10 cellular contexts compared by ENCODE assay signal in genomic region chr4:70714488-70714887, GRCh38. TPM values are rescaled to one million over a fixed set of nuclear protein-coding genes. Genes with fewer than 3 reads are reported as not detected.
DNase-seq lines count a peak whose midpoint lies in the region; ATAC-seq and TF ChIP-seq lines count a peak whose summit lies in the region.
"Had no signal": no experiment of that assay in that cellular context is flagged by ENCODE, and none has a peak within 500 bp of the region (broad histone marks: within the 10 kb centered on the region; RNA-seq: fewer than 3 reads in every experiment).

No MANE protein-coding gene starts in this region.

- H3K9me2 ChIP-seq in Loucy (replicated peaks; ENCODE audit: low read depth, low read length) = no peaks in the 10 kb centered on the region

- H3K9me3 Mint-ChIP-seq in type B pancreatic cell = no peaks in the 10 kb centered on the region
- no peaks in the 10 kb centered on the region for H3K9me3 Mint-ChIP-seq in T-helper 2 cell treated with Interferon-gamma antibody and Interleukin-4, amounts not matched to agents 5 μg/mL and 100 μg/mL, for 36 hours

- ATAC-seq in GM19372 (IDR thresholded peaks at IDR 0.05; ENCODE audit: low read depth, unreplicated experiment) = peak; percentile 53
- peak; percentile 56 for ATAC-seq in HG02870 (IDR thresholded peaks at IDR 0.05; ENCODE audit: unreplicated experiment)

- H3K4me3 Mint-ChIP-seq in type B pancreatic cell = no peak overlapping the region
- H3K4me3 Mint-ChIP-seq in T-helper 2 cell treated with Interferon-gamma antibody and Interleukin-4, amounts not matched to agents 5 μg/mL and 100 μg/mL, for 36 hours = no peak overlapping the region

- DNase-seq in type B pancreatic cell (ENCODE audit: extremely low spot score, unreplicated experiment) (no peak), HuH-7.5 (ENCODE audit: low spot score) (no peak), HCEC 1CT (no peak)
- no peak for DNase-seq in T-helper 2 cell treated with Interferon-gamma antibody and Interleukin-4, amounts not matched to agents 5 μg/mL and 100 μg/mL, for 36 hours (ENCODE audit: low spot score)
- DNase-seq: NCI-H345, nucleus accumbens, T-helper 2 cell had no signal

- H3K79me2 ChIP-seq in Loucy (ENCODE audit: insufficient read depth, low read length) = peaks cover 86% of the 10 kb centered on the region

- no peak overlapping the region for H3K9ac ChIP-seq in Loucy (ENCODE audit: low read depth, low read length, poor library complexity, severe bottlenecking)

- no peaks in the 10 kb centered on the region for H3K27me3 Mint-ChIP-seq in type B pancreatic cell
- H3K27me3 Mint-ChIP-seq in T-helper 2 cell treated with Interferon-gamma antibody and Interleukin-4, amounts not matched to agents 5 μg/mL and 100 μg/mL, for 36 hours (ENCODE audit: low read depth) = no peaks in the 10 kb centered on the region

- H3K27ac Mint-ChIP-seq in type B pancreatic cell = peak overlapping the region; percentile 3
- H3K27ac Mint-ChIP-seq in T-helper 2 cell treated with Interferon-gamma antibody and Interleukin-4, amounts not matched to agents 5 μg/mL and 100 μg/mL, for 36 hours = no peak overlapping the region

- no peaks in the 10 kb centered on the region for H3K9me3 ChIP-seq in Loucy (ENCODE audit: insufficient read depth, low read depth, low read length)

- peaks cover 10% of the 10 kb centered on the region for H4K20me1 ChIP-seq in Loucy (ENCODE audit: insufficient read depth, low read length, poor library complexity, severe bottlenecking)

- peaks cover 9% of the 10 kb centered on the region for H3K36me3 Mint-ChIP-seq in type B pancreatic cell
- H3K36me3 Mint-ChIP-seq in T-helper 2 cell treated with Interferon-gamma antibody and Interleukin-4, amounts not matched to agents 5 μg/mL and 100 μg/mL, for 36 hours (ENCODE audit: low read depth) = no peaks in the 10 kb centered on the region

- peaks cover 40% of the 10 kb centered on the region for H3K4me1 ChIP-seq in Loucy (ENCODE audit: insufficient read depth, low read length, poor library complexity, severe bottlenecking)

- no peaks in the 10 kb centered on the region for H3K27me3 ChIP-seq in Loucy (ENCODE audit: insufficient read depth, low read length, poor library complexity, severe bottlenecking)

- H3K36me3 ChIP-seq in Loucy (ENCODE audit: insufficient read depth, low read length) = no peaks in the 10 kb centered on the region

- H3K4me1 Mint-ChIP-seq in type B pancreatic cell (ENCODE audit: unreplicated experiment) = peaks cover 32% of the 10 kb centered on the region
- peaks cover 20% of the 10 kb centered on the region for H3K4me1 Mint-ChIP-seq in T-helper 2 cell treated with Interferon-gamma antibody and Interleukin-4, amounts not matched to agents 5 μg/mL and 100 μg/mL, for 36 hours (ENCODE audit: low read depth)

- H3F3A ChIP-seq in Loucy (ENCODE audit: low read depth) = 0 out of 2 replicates have a peak, but pooled peaks cover 3% of the 10 kb centered on the region

- H3K4me3 ChIP-seq in Loucy (ENCODE audit: low read length, poor library complexity, severe bottlenecking) = no peak overlapping the region

- peak overlapping the region; percentile 36 for H3K4me2 ChIP-seq in Loucy (ENCODE audit: low read depth, low read length, poor library complexity, severe bottlenecking)

- TF ChIP-seq CTCF in Loucy (conservative IDR thresholded peaks at IDR 0.05; ENCODE audit: low read length) = no peak
- TF ChIP-seq CTCF in type B pancreatic cell (conservative IDR thresholded peaks at IDR 0.05) = no peak

- no peak overlapping the region for H2AFZ ChIP-seq in Loucy (ENCODE audit: low read length)

RNA-seq across cellular contexts. Expression of gene RUFY3, which starts 7.3 kb away (rescaled TPM):
- 38.3 and 74.9 TPM in 2 replicates for total RNA-seq in type B pancreatic cell (ENCODE audit: low replicate concordance)

RNA-seq across cellular contexts. Expression of gene UTP3, which starts 26.2 kb away (rescaled TPM):
- 26.4 and 29.1 TPM in 2 replicates for total RNA-seq in type B pancreatic cell (ENCODE audit: low replicate concordance)

RNA-seq across cellular contexts. Expression of gene JCHAIN, which starts 48.2 kb away (rescaled TPM):
- total RNA-seq in type B pancreatic cell (ENCODE audit: low replicate concordance) = not detected in 2 replicates
